In the genomic region with DNA sequence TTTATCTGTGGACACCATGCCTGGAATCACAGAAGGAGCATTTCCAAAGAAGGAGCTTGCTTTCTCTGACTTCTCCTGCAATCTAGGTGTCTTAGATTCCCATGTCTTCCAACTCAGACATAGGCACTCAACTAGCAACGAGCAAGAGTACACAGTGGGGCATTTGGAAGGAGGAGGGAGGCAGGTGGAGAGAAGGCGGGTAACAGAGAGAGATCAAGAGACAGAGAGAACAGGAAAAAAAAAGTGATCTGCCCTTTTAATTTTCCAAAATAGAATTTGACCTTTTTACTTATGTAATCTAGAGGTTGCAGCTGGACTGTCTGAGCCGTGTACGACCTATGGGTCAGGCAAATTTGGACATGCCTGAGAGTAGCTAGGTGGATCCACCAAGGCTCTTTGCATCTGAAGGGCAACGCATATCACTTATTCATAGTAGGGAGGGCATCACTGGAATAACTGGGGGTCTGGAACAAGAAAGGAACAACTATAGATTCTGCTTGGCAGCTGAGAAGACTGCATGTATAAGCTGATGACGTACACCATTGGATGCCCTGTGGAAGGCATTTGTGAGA, we compare ENCODE assay signal across 25 cellular contexts. TPM values are rescaled to one million over a fixed set of nuclear protein-coding genes. Genes with fewer than 3 reads are reported as not detected.
DNase-seq lines count a peak whose midpoint lies in the region; ATAC-seq, FAIRE-seq and TF ChIP-seq lines count a peak whose summit lies in the region.
"Had no signal": no experiment of that assay in that cellular context is flagged by ENCODE, and none has a peak within 500 bp of the region (broad histone marks: within the 10 kb centered on the region; RNA-seq: fewer than 3 reads in every experiment).

No MANE protein-coding gene starts in this region.

- no peak overlapping the region for H3K9ac ChIP-seq in parathyroid adenoma
- H3K9ac ChIP-seq: BLaER1 treated with 17β-estradiol and CSF1 and Interleukin-3, amounts not matched to agents 10 nM and 100 nM had no signal

- H3K4me3 Mint-ChIP-seq in natural killer cell (peak overlapping the region; percentile 32), type B pancreatic cell (peak overlapping the region; percentile 54), HFFc6 (no peak overlapping the region)
- no peak overlapping the region for H3K4me3 Mint-ChIP-seq in natural killer cell treated with Interleukin-12 subunit alpha and Interleukin-12 subunit beta and Interleukin-15 and Interleukin-18, amount 100 ng/mL, for 72 hours
- H3K4me3 Mint-ChIP-seq: CD14-positive monocyte; CD4-positive, alpha-beta T cell; CD8-positive, alpha-beta memory T cell had no signal

- peak; percentile 13 for FAIRE-seq in bronchial epithelial cell (lab: Jason Lieb, UNC)
- FAIRE-seq: A204.1, D721Med, GM12891, GM18507, H54 had no signal

- no peaks in the 10 kb centered on the region for H3K9me3 ChIP-seq in parathyroid adenoma (ENCODE audit: control insufficient read depth, low read length)
- H3K9me3 ChIP-seq: BE2C; BLaER1 treated with 17β-estradiol and CSF1 and Interleukin-3, amounts not matched to agents 10 nM and 100 nM had no signal

- peaks cover 0 to 3% of the 10 kb centered on the region in 2 donors for H3K27me3 Mint-ChIP-seq in natural killer cell (ENCODE audit: low read depth in 2 of 2)
- H3K27me3 Mint-ChIP-seq in natural killer cell treated with Interleukin-12 subunit alpha and Interleukin-12 subunit beta and Interleukin-15 and Interleukin-18, amount 100 ng/mL, for 72 hours = no peaks in the 10 kb centered on the region
- no peaks in the 10 kb centered on the region for H3K27me3 Mint-ChIP-seq in type B pancreatic cell
- peaks cover 18% of the 10 kb centered on the region for H3K27me3 Mint-ChIP-seq in HFFc6 (ENCODE audit: insufficient read depth)
- H3K27me3 Mint-ChIP-seq: CD4-positive, alpha-beta T cell had no signal

- H3K27ac Mint-ChIP-seq in natural killer cell (peak overlapping the region in 1 of 2 donors; percentile 57), type B pancreatic cell (peak overlapping the region; percentile 21), HFFc6 (no peak overlapping the region)
- no peak overlapping the region for H3K27ac Mint-ChIP-seq in natural killer cell treated with Interleukin-12 subunit alpha and Interleukin-12 subunit beta and Interleukin-15 and Interleukin-18, amount 100 ng/mL, for 72 hours
- H3K27ac Mint-ChIP-seq: CD14-positive monocyte; CD4-positive, alpha-beta T cell had no signal

- H3K4me1 ChIP-seq in parathyroid adenoma = peaks cover 16% of the 10 kb centered on the region
- H3K4me1 ChIP-seq: BE2C; BLaER1 treated with 17β-estradiol and CSF1 and Interleukin-3, amounts not matched to agents 10 nM and 100 nM had no signal

- H3K79me2 ChIP-seq in parathyroid adenoma = peaks cover 3% of the 10 kb centered on the region

- no peaks in the 10 kb centered on the region for H3K9me3 Mint-ChIP-seq in natural killer cell
- H3K9me3 Mint-ChIP-seq in natural killer cell treated with Interleukin-12 subunit alpha and Interleukin-12 subunit beta and Interleukin-15 and Interleukin-18, amount 100 ng/mL, for 72 hours = no peaks in the 10 kb centered on the region
- no peaks in the 10 kb centered on the region for H3K9me3 Mint-ChIP-seq in type B pancreatic cell
- no peaks in the 10 kb centered on the region for H3K9me3 Mint-ChIP-seq in HFFc6
- H3K9me3 Mint-ChIP-seq: CD4-positive, alpha-beta T cell; CD8-positive, alpha-beta memory T cell had no signal

- no peaks in the 10 kb centered on the region for H3K36me3 Mint-ChIP-seq in natural killer cell
- no peaks in the 10 kb centered on the region for H3K36me3 Mint-ChIP-seq in natural killer cell treated with Interleukin-12 subunit alpha and Interleukin-12 subunit beta and Interleukin-15 and Interleukin-18, amount 100 ng/mL, for 72 hours
- H3K36me3 Mint-ChIP-seq in type B pancreatic cell = peaks cover 6% of the 10 kb centered on the region
- no peaks in the 10 kb centered on the region for H3K36me3 Mint-ChIP-seq in HFFc6 (ENCODE audit: low read depth)
- H3K36me3 Mint-ChIP-seq: CD14-positive monocyte had no signal

- DNase-seq in natural killer cell (no peak), bronchial epithelial cell (ENCODE audit: low read depth) (no peak), type B pancreatic cell (ENCODE audit: extremely low spot score, unreplicated experiment) (no peak), NCI-H2081 (lab: John Stamatoyannopoulos, UW) (no peak), HFFc6 (no peak)
- DNase-seq in natural killer cell treated with Interleukin-12 subunit alpha and Interleukin-12 subunit beta and Interleukin-15 and Interleukin-18, amount 100 ng/mL, for 72 hours (ENCODE audit: low spot score) = no peak
- DNase-seq: BE2C; CD4-positive, alpha-beta T cell; CD8-positive, alpha-beta memory T cell; DMS 273 treated with DMSO at 0.1 percent for 48 hours; DMS79; EL; GDM1; GOT3; HCEC 1CT had no signal

- intact Hi-C loops in natural killer cell (cut with micrococcal nuclease) = no loop called here

- ATAC-seq in natural killer cell = no peak
- ATAC-seq in natural killer cell treated with Interleukin-12 subunit alpha and Interleukin-12 subunit beta and Interleukin-15 and Interleukin-18, amount 100 ng/mL, for 72 hours = no peak
- ATAC-seq in HG03095 (IDR thresholded peaks at IDR 0.05; ENCODE audit: unreplicated experiment) = no peak

- H3K27me3 ChIP-seq in bronchial epithelial cell (ENCODE audit: control insufficient read depth, insufficient read depth, low read length) (no peaks in the 10 kb centered on the region), parathyroid adenoma (ENCODE audit: control insufficient read depth, insufficient read depth, low read length) (no peaks in the 10 kb centered on the region)
- H3K27me3 ChIP-seq: BLaER1 treated with 17β-estradiol and CSF1 and Interleukin-3, amounts not matched to agents 10 nM and 100 nM had no signal

- H3K4me1 Mint-ChIP-seq in natural killer cell (peaks cover 14 to 34% of the 10 kb centered on the region in 2 donors), type B pancreatic cell (ENCODE audit: unreplicated experiment) (peaks cover 25% of the 10 kb centered on the region), HFFc6 (ENCODE audit: low read depth) (no peaks in the 10 kb centered on the region)
- H3K4me1 Mint-ChIP-seq in natural killer cell treated with Interleukin-12 subunit alpha and Interleukin-12 subunit beta and Interleukin-15 and Interleukin-18, amount 100 ng/mL, for 72 hours (ENCODE audit: low read depth in 2 of 2) = peaks cover 12 to 22% of the 10 kb centered on the region in 2 donors
- H3K4me1 Mint-ChIP-seq: CD14-positive monocyte had no signal

- peaks cover 4% of the 10 kb centered on the region for H3K36me3 ChIP-seq in bronchial epithelial cell (ENCODE audit: control insufficient read depth, insufficient read depth, low read length)
- no peaks in the 10 kb centered on the region for H3K36me3 ChIP-seq in parathyroid adenoma (ENCODE audit: control insufficient read depth, insufficient read depth, low read length)
- H3K36me3 ChIP-seq: BE2C; BLaER1 treated with 17β-estradiol and CSF1 and Interleukin-3, amounts not matched to agents 10 nM and 100 nM had no signal

- TF ChIP-seq CTCF in natural killer cell (IDR thresholded peaks at IDR 0.05) (no peak), bronchial epithelial cell (IDR thresholded peaks at IDR 0.05; ENCODE audit: insufficient read depth, low read length, severe bottlenecking) (no peak), parathyroid adenoma (IDR thresholded peaks at IDR 0.05) (no peak), type B pancreatic cell (conservative IDR thresholded peaks at IDR 0.05) (no peak), HFFc6 (IDR thresholded peaks at IDR 0.05) (no peak)

- H2AFZ ChIP-seq in parathyroid adenoma = no peak overlapping the region

- H3K4me3 ChIP-seq in bronchial epithelial cell (ENCODE audit: low read depth, low read length) (no peak overlapping the region), parathyroid adenoma (ENCODE audit: low read depth, low read length) (no peak overlapping the region)
- H3K4me3 ChIP-seq: BLaER1 treated with 17β-estradiol and CSF1 and Interleukin-3, amounts not matched to agents 10 nM and 100 nM had no signal

- H3K4me2 ChIP-seq in parathyroid adenoma (ENCODE audit: low read length) = peak overlapping the region; percentile 26
- H3K4me2 ChIP-seq: BLaER1 treated with 17β-estradiol and CSF1 and Interleukin-3, amounts not matched to agents 10 nM and 100 nM had no signal

- H3K27ac ChIP-seq in parathyroid adenoma = peak overlapping the region; percentile 65
- H3K27ac ChIP-seq: 22Rv1; BLaER1 treated with 17β-estradiol and CSF1 and Interleukin-3, amounts not matched to agents 10 nM and 100 nM had no signal

RNA-seq across cellular contexts. Expression of a gene that starts 37.3 kb away (rescaled TPM):
- 10 to 100 TPM in 2 of 3 donors, 1 to 10 TPM in 1; 9.1 to 12.8 (median 10.8) TPM for total RNA-seq in natural killer cell
- total RNA-seq in natural killer cell treated with Interleukin-12 subunit alpha and Interleukin-12 subunit beta and Interleukin-15 and Interleukin-18, amount 100 ng/mL, for 72 hours = 10 to 100 TPM; 14.7 to 15.6 TPM
- 2.9 and 5.0 TPM in 2 replicates for total RNA-seq in bronchial epithelial cell
- 19.2 and 23.8 TPM in 2 replicates for total RNA-seq in type B pancreatic cell (ENCODE audit: low replicate concordance)
- 10 to 100 TPM; 24.1 to 50.4 (median 43.3) TPM for total RNA-seq in HFFc6 (2021; fragmentation: NEBNext Ultra II Directional; extraction: Animal tissue kit (Norgen Biotek cat#: 25700))

RNA-seq across cellular contexts. Expression of a gene that starts 58.1 kb away (rescaled TPM):
- 1 to 10 TPM; 1.5 to 5.4 (median 2.6) TPM for total RNA-seq in natural killer cell
- total RNA-seq in natural killer cell treated with Interleukin-12 subunit alpha and Interleukin-12 subunit beta and Interleukin-15 and Interleukin-18, amount 100 ng/mL, for 72 hours = under 1 TPM; 0.56 to 0.90 TPM
- 7.6 and 22.3 TPM in 2 replicates for total RNA-seq in bronchial epithelial cell
- total RNA-seq in type B pancreatic cell (ENCODE audit: low replicate concordance) = 15.2 and 37.4 TPM in 2 replicates
- under 1 TPM; 0.14 to 0.91 (median 0.47) TPM for total RNA-seq in HFFc6 (2021; fragmentation: NEBNext Ultra II Directional; extraction: Animal tissue kit (Norgen Biotek cat#: 25700))

Comparison
In these comparisons a context has a peak if more than half of its experiments do, and no peak if none do; other contexts are left out.
1. H3K4me3 Mint-ChIP-seq: peak in natural killer cell (single experiment) and type B pancreatic cell (single experiment); none in natural killer cell treated with Interleukin-12 subunit alpha and Interleukin-12 subunit beta and Interleukin-15 and Interleukin-18, amount 100 ng/mL, for 72 hours (single experiment) and HFFc6 (single experiment).